In the genomic region with DNA sequence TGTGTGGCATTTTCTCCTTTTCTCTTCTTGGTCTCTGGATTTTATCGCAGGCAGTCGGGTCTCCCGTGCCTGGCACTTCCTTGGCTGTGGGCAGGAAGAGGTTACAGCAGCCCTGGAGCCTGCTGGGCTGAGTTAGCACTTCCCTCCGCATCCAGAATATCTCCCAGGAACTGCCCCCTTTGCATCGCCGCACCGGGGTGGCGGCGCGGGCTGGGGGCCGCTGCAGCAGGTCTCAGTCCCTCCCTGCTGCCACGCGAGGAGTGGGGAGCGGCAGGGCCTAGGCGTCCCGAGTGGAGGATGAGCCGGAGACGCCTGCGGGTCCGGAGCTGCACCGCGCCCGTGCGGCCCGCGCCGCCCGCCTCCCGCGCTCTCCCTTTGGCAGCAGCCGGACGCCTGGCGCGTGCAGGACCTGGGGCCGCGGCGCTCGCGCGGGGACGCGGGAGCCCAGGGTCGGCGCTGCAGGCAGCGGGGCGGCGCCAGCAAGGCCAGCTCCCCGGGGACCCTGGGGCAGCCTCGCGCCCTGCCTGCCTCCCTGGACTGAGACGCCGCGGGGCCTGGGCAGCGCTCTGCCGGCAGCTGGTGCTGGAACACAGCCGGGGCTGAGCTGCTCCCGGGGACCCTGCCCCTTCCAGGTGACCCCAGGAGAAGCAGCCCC, we compare ENCODE assay signal across 9 cellular contexts.
DNase-seq lines count a peak whose midpoint lies in the region; ATAC-seq and TF ChIP-seq lines count a peak whose summit lies in the region.
"Had no signal": no experiment of that assay in that cellular context is flagged by ENCODE, and none has a peak within 500 bp of the region (broad histone marks: within the 10 kb centered on the region; RNA-seq: fewer than 3 reads in every experiment).

No MANE protein-coding gene starts in this region.

- H3K4me1 ChIP-seq in H9 (ENCODE audit: insufficient read depth, low read length): no peaks in the 10 kb centered on the region; the same call in 1 of the 2 replicates

- H4K91ac ChIP-seq in H9 (ENCODE audit: insufficient read length, low read depth, low read length): no peak overlapping the region

- H3K56ac ChIP-seq in H9 (ENCODE audit: insufficient read length, low read depth, low read length): no peak overlapping the region

- H4K8ac ChIP-seq in H9 (replicated peaks; ENCODE audit: insufficient read length, low read depth, low read length): no peak overlapping the region

- peaks cover 0 to 2% of the 10 kb centered on the region in 2 experiments; a peak in 1 of 5 replicates for H3K9me3 Mint-ChIP-seq in H9
- H3K9me3 Mint-ChIP-seq: T-helper 1 cell treated with Interleukin-12 subunit alpha and Interleukin-12 subunit beta and Interleukin-4 antibody, amounts not matched to agents 30 μg/mL and 1 μg/mL, for 36 hours had no signal

- peaks cover 22 to 23% of the 10 kb centered on the region in 2 experiments for H3K4me1 Mint-ChIP-seq in H9

- H3K18ac ChIP-seq in H9 (ENCODE audit: insufficient read length, low read depth, low read length): no peak overlapping the region

- H2BK5ac ChIP-seq in H9 (ENCODE audit: insufficient read length, low read length): no peak overlapping the region

- no peak overlapping the region for H3K27ac Mint-ChIP-seq in H9
- H3K27ac Mint-ChIP-seq: T-helper 1 cell treated with Interleukin-12 subunit alpha and Interleukin-12 subunit beta and Interleukin-4 antibody, amounts not matched to agents 30 μg/mL and 1 μg/mL, for 36 hours had no signal

- peak overlapping the region; percentile 39 for H3K4me2 ChIP-seq in H9 (ENCODE audit: insufficient read depth, insufficient read length, low read length)

- no peak overlapping the region for H3K4ac ChIP-seq in H9 (ENCODE audit: low read depth, low read length)

- DNase-seq in H9: peak; percentile 49
- DNase-seq in iPS-NIHi7 (ENCODE audit: extremely low spot score): peak; percentile 57
- DNase-seq in SKM-1 treated with dmso at 0.1 percent for 144 hours (lab: John Stamatoyannopoulos, UW; ENCODE audit: unreplicated experiment): no peak
- no peak for DNase-seq in GM20000 (ENCODE audit: low spot score)
- no peak for DNase-seq in SHP77 (lab: John Stamatoyannopoulos, UW)

- no peaks in the 10 kb centered on the region for H3K79me1 ChIP-seq in H9 (ENCODE audit: insufficient read depth, low read depth, low read length, poor library complexity, severe bottlenecking)

- peaks cover 12% of the 10 kb centered on the region for H3K23me2 ChIP-seq in H9 (ENCODE audit: insufficient read length, low read depth, low read length, poor library complexity, severe bottlenecking)

- H3T11ph ChIP-seq in H9 (ENCODE audit: low read length): no peak overlapping the region

- H3K4me3 Mint-ChIP-seq in H9: peak overlapping the region; percentile 60 to 80
- H3K4me3 Mint-ChIP-seq: T-helper 1 cell treated with Interleukin-12 subunit alpha and Interleukin-12 subunit beta and Interleukin-4 antibody, amounts not matched to agents 30 μg/mL and 1 μg/mL, for 36 hours had no signal

- H4K5ac ChIP-seq in H9 (ENCODE audit: insufficient read length, low read depth, low read length): no peak overlapping the region

- H3K27me3 ChIP-seq in H9 (ENCODE audit: insufficient read depth, low read length): peaks cover 27% of the 10 kb centered on the region; the same call in 1 of the 2 replicates

- no peak overlapping the region for H2BK12ac ChIP-seq in H9 (ENCODE audit: insufficient read length, low read depth, low read length)

- no peak overlapping the region for H2BK15ac ChIP-seq in H9 (ENCODE audit: low read depth, low read length)

- TF ChIP-seq CTCF in H9 (conservative IDR thresholded peaks at IDR 0.05) (no peak), GM20000 (IDR thresholded peaks at IDR 0.05; ENCODE audit: extremely low read depth, missing control alignments) (no peak)

- ATAC-seq in GM19035 (IDR thresholded peaks at IDR 0.05; ENCODE audit: unreplicated experiment): no peak

- H2AK5ac ChIP-seq in H9 (ENCODE audit: insufficient read length, low read length): no peak overlapping the region

- no peak overlapping the region for H2AFZ ChIP-seq in H9 (ENCODE audit: low read length)

- WGBS in H9 (ENCODE audit: extremely low coverage, insufficient read length, low lambda C conversion rate): no CpG with 5 or more reads among the region's 57 CpGs

- H4K20me1 ChIP-seq in H9 (ENCODE audit: control insufficient read depth, insufficient read depth, insufficient read length): no peaks in the 10 kb centered on the region

- H3K9me3 ChIP-seq in H9 (ENCODE audit: control insufficient read depth, low read depth, low read length): no peaks in the 10 kb centered on the region

- H2BK120ac ChIP-seq in H9 (ENCODE audit: low read depth, low read length, poor library complexity, severe bottlenecking): no peak overlapping the region

- peaks cover 48% of the 10 kb centered on the region for H3K27me3 Mint-ChIP-seq in H9 (ENCODE audit: low read depth)

- no peak overlapping the region for H3K9ac ChIP-seq in H9 (ENCODE audit: extremely low read depth, insufficient read length, low read length)

- peak overlapping the region; percentile 18 to 47 (median 28) for H3K4me3 ChIP-seq in skin epidermis

- H3K14ac ChIP-seq in H9 (ENCODE audit: insufficient read depth, low read length): no peak overlapping the region

- no peak overlapping the region for H3K27ac ChIP-seq in H9 (ENCODE audit: insufficient read length, low read depth, low read length)
- H3K27ac ChIP-seq in angular gyrus (ENCODE audit: low read depth, low read length): peak overlapping the region; percentile 43
- peak overlapping the region in 12 of 21 experiments; percentile 16 to 74 (median 58) for H3K27ac ChIP-seq in skin epidermis

- no peak overlapping the region for H2BK20ac ChIP-seq in H9 (ENCODE audit: low read depth, low read length, poor library complexity, severe bottlenecking)

- no peaks in the 10 kb centered on the region for H3K79me2 ChIP-seq in H9 (ENCODE audit: insufficient read depth, low read length)

- H3K36me3 Mint-ChIP-seq in H9 (ENCODE audit: insufficient read depth in 1 of 3, low read depth in 3 of 3): no peaks in the 10 kb centered on the region

- H3K23ac ChIP-seq in H9 (ENCODE audit: insufficient read length, low read depth, low read length): no peak overlapping the region

Comparison
In these comparisons a context has a peak if more than half of its experiments do, and no peak if none do; other contexts are left out.
1. DNase-seq: peak in H9 (single experiment) and iPS-NIHi7 (single experiment); none in SKM-1 treated with dmso at 0.1 percent for 144 hours (single experiment), GM20000 (single experiment) and SHP77 (0 of 2).